In genomic region chr19:51986309-51987291, GRCh38 we compare ENCODE assay signal across 8 cellular contexts.
DNase-seq lines count a peak whose midpoint lies in the region; ATAC-seq lines count a peak whose summit lies in the region.

ZNF350 (minus strand) TSS chr19:51986840; CDS start chr19:51974360, 12,480 bp downstream.

- intact Hi-C loops in dendritic cell treated with granulocyte-macrophage colony-stimulating factor and Interleukin-4, amounts not matched to agents 40 ng/mL and 50 ng/mL, for 4 days (cut with micrococcal nuclease) = loop anchor here (2.0 kb wide), 1 partner anchor 22 kb away; the partner anchor contains the start of gene ZNF615

- H3K9me3 Mint-ChIP-seq in dendritic cell treated with granulocyte-macrophage colony-stimulating factor and Interleukin-4, amounts not matched to agents 40 ng/mL and 50 ng/mL, for 4 days = peaks cover 79% of the 10 kb centered on the region

- H3K4me3 Mint-ChIP-seq in dendritic cell treated with granulocyte-macrophage colony-stimulating factor and Interleukin-4, amounts not matched to agents 40 ng/mL and 50 ng/mL, for 4 days = peak within 1 kb of the TSS; percentile 95

- peak within 1 kb of the TSS; percentile 98 for H3K27ac Mint-ChIP-seq in dendritic cell treated with granulocyte-macrophage colony-stimulating factor and Interleukin-4, amounts not matched to agents 40 ng/mL and 50 ng/mL, for 4 days

- peak; percentile 13 for DNase-seq in NK-92 (lab: John Stamatoyannopoulos, UW; ENCODE audit: unreplicated experiment)
- DNase-seq in NK-92 treated with Interleukin-12 subunit alpha and Interleukin-12 subunit beta, amount 100 ng/mL, for 24 hours (lab: John Stamatoyannopoulos, UW) = no peak
- peak; percentile 92 for DNase-seq in NCI-H510A (lab: John Stamatoyannopoulos, UW)
- DNase-seq in activated CD4-positive, alpha-beta T cell treated with anti-CD3 and anti-CD28 coated beads, Interleukin-2, amount 50 U/mL, for 1 hour = peak; percentile 83
- peak; percentile 99 for DNase-seq in left kidney (ENCODE audit: low read depth, low spot score)
- peak; percentile 80 to 89 for DNase-seq in stimulated activated CD4-positive, alpha-beta T cell treated with anti-CD3 and anti-CD28 coated beads, Interleukin-2, amount 100 ng/mL, for 24 hours

- ATAC-seq in HG03135 (IDR thresholded peaks at IDR 0.05; ENCODE audit: unreplicated experiment) = peak; percentile 96

- no peaks in the 10 kb centered on the region for H3K27me3 Mint-ChIP-seq in dendritic cell treated with granulocyte-macrophage colony-stimulating factor and Interleukin-4, amounts not matched to agents 40 ng/mL and 50 ng/mL, for 4 days

- peaks cover under 1% of the 10 kb centered on the region for H3K4me1 Mint-ChIP-seq in dendritic cell treated with granulocyte-macrophage colony-stimulating factor and Interleukin-4, amounts not matched to agents 40 ng/mL and 50 ng/mL, for 4 days (ENCODE audit: low read depth)

- peaks cover 52% of the 10 kb centered on the region for H3K36me3 Mint-ChIP-seq in dendritic cell treated with granulocyte-macrophage colony-stimulating factor and Interleukin-4, amounts not matched to agents 40 ng/mL and 50 ng/mL, for 4 days (ENCODE audit: low read depth)
